Comparison of ENCODE assay signal across 1 cellular context in the genomic region with DNA sequence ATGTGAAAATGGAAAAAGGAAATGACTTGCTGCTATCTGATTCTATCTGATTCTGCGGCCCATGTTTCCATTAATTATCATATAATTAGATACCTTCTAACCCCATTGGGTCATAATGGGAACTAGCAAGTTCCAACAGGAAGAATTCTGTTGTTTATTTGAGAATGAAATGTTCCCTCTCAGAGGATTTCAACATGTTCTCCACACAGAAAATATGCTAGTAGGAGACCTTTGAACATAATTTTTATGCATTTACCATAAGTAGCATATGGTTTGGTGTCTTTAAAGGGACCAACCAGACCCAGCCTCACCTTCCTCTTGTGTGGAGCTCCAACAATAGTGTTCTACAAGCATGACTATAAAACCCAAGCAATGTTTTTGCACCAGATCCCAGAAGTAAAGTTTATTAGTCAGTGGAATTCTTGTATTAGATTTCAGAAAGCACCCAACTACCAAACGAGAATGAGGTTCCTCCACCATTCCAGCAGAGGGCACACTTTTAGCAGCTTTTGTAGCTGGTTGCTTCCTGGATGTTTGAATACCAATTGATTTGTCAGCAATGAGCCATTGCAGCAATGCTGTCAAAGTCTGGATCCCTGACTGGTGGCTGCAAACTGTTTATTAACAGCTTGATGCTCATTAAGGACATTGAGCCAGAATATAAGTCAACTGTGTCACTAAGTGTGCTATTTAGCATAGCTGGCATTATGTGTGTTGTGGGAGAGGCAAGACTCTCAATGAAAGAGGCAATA.
A peak's percentile ranks its signal among the peaks of the same experiment; 100 is the strongest.
TF ChIP-seq lines count a peak whose summit lies in the region.

No MANE protein-coding gene starts in this region.

TF ChIP-seq in HepG2, 621 proteins besides CTCF, POLR2A, EP300 and RAD21 (continued from another document):
- TF ChIP-seq, protein P1, sequence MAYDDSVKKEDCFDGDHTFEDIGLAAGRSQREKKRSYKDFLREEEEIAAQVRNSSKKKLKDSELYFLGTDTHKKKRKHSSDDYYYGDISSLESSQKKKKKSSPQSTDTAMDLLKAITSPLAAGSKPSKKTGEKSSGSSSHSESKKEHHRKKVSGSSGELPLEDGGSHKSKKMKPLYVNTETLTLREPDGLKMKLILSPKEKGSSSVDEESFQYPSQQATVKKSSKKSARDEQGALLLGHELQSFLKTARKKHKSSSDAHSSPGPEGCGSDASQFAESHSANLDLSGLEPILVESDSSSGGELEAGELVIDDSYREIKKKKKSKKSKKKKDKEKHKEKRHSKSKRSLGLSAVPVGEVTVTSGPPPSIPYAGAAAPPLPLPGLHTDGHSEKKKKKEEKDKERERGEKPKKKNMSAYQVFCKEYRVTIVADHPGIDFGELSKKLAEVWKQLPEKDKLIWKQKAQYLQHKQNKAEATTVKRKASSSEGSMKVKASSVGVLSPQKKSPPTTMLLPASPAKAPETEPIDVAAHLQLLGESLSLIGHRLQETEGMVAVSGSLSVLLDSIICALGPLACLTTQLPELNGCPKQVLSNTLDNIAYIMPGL (CRISPR knock-in tag; IDR thresholded peaks at IDR 0.05; ENCODE audit: borderline replicate concordance in 1 of 2, low read depth in 1 of 2) = 0 out of 4 replicates have a peak, but pooled peaks of 1 of the 2 experiments have one; percentile 34
- TF ChIP-seq PRMT3 (CRISPR knock-in tag; IDR thresholded peaks at IDR 0.05; ENCODE audit: borderline replicate concordance, low read depth) = no peak
- TF ChIP-seq, protein P2, sequence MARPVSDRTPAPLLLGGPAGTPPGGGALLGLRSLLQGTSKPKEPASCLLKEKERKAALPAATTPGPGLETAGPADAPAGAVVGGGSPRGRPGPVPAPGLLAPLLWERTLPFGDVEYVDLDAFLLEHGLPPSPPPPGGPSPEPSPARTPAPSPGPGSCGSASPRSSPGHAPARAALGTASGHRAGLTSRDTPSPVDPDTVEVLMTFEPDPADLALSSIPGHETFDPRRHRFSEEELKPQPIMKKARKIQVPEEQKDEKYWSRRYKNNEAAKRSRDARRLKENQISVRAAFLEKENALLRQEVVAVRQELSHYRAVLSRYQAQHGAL (CRISPR knock-in tag; IDR thresholded peaks at IDR 0.05; ENCODE audit: not compliant biosample characterization) = no peak
- TF ChIP-seq, protein P3, sequence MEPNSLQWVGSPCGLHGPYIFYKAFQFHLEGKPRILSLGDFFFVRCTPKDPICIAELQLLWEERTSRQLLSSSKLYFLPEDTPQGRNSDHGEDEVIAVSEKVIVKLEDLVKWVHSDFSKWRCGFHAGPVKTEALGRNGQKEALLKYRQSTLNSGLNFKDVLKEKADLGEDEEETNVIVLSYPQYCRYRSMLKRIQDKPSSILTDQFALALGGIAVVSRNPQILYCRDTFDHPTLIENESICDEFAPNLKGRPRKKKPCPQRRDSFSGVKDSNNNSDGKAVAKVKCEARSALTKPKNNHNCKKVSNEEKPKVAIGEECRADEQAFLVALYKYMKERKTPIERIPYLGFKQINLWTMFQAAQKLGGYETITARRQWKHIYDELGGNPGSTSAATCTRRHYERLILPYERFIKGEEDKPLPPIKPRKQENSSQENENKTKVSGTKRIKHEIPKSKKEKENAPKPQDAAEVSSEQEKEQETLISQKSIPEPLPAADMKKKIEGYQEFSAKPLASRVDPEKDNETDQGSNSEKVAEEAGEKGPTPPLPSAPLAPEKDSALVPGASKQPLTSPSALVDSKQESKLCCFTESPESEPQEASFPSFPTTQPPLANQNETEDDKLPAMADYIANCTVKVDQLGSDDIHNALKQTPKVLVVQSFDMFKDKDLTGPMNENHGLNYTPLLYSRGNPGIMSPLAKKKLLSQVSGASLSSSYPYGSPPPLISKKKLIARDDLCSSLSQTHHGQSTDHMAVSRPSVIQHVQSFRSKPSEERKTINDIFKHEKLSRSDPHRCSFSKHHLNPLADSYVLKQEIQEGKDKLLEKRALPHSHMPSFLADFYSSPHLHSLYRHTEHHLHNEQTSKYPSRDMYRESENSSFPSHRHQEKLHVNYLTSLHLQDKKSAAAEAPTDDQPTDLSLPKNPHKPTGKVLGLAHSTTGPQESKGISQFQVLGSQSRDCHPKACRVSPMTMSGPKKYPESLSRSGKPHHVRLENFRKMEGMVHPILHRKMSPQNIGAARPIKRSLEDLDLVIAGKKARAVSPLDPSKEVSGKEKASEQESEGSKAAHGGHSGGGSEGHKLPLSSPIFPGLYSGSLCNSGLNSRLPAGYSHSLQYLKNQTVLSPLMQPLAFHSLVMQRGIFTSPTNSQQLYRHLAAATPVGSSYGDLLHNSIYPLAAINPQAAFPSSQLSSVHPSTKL (CRISPR knock-in tag; IDR thresholded peaks at IDR 0.05) = 0 out of 2 replicates have a peak, but pooled peaks have one; percentile 9
- TF ChIP-seq ZNF574 (CRISPR knock-in tag; IDR thresholded peaks at IDR 0.05) = peak; percentile 54; the same call in 1 of the 2 replicates
- TF ChIP-seq KLF16 (CRISPR knock-in tag; IDR thresholded peaks at IDR 0.05) = 0 out of 4 replicates have a peak, but pooled peaks of 1 of the 2 experiments have one; percentile 29
- no peak for TF ChIP-seq TBP (CRISPR knock-in tag; IDR thresholded peaks at IDR 0.05)
- no peak for TF ChIP-seq NAIF1 (CRISPR knock-in tag; IDR thresholded peaks at IDR 0.05; ENCODE audit: borderline replicate concordance)
- no peak for TF ChIP-seq FOXK1 (CRISPR knock-in tag; IDR thresholded peaks at IDR 0.05; ENCODE audit: borderline replicate concordance, low read depth)
- TF ChIP-seq ZBTB34 (CRISPR knock-in tag; IDR thresholded peaks at IDR 0.05) = no peak
- peak; percentile 87 for TF ChIP-seq ELF3 (CRISPR knock-in tag; IDR thresholded peaks at IDR 0.05)
- 0 out of 2 replicates have a peak, but pooled peaks have one; percentile 27 for TF ChIP-seq MAFF (IDR thresholded peaks at IDR 0.05; ENCODE audit: low read depth, low read length)
- TF ChIP-seq ERF (CRISPR knock-in tag; IDR thresholded peaks at IDR 0.05) = 0 out of 2 replicates have a peak, but pooled peaks have one; percentile 28
- TF ChIP-seq, protein P4, sequence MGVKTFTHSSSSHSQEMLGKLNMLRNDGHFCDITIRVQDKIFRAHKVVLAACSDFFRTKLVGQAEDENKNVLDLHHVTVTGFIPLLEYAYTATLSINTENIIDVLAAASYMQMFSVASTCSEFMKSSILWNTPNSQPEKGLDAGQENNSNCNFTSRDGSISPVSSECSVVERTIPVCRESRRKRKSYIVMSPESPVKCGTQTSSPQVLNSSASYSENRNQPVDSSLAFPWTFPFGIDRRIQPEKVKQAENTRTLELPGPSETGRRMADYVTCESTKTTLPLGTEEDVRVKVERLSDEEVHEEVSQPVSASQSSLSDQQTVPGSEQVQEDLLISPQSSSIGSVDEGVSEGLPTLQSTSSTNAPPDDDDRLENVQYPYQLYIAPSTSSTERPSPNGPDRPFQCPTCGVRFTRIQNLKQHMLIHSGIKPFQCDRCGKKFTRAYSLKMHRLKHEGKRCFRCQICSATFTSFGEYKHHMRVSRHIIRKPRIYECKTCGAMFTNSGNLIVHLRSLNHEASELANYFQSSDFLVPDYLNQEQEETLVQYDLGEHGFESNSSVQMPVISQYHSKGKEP (CRISPR knock-in tag; IDR thresholded peaks at IDR 0.05) = no peak
- TF ChIP-seq ARID3A (IDR thresholded peaks at IDR 0.05; ENCODE audit: low read depth, low read length) = peak; percentile 68; the same call in 1 of the 2 replicates
- TF ChIP-seq PATZ1 (CRISPR knock-in tag; IDR thresholded peaks at IDR 0.05) = no peak
- TF ChIP-seq, protein P5, sequence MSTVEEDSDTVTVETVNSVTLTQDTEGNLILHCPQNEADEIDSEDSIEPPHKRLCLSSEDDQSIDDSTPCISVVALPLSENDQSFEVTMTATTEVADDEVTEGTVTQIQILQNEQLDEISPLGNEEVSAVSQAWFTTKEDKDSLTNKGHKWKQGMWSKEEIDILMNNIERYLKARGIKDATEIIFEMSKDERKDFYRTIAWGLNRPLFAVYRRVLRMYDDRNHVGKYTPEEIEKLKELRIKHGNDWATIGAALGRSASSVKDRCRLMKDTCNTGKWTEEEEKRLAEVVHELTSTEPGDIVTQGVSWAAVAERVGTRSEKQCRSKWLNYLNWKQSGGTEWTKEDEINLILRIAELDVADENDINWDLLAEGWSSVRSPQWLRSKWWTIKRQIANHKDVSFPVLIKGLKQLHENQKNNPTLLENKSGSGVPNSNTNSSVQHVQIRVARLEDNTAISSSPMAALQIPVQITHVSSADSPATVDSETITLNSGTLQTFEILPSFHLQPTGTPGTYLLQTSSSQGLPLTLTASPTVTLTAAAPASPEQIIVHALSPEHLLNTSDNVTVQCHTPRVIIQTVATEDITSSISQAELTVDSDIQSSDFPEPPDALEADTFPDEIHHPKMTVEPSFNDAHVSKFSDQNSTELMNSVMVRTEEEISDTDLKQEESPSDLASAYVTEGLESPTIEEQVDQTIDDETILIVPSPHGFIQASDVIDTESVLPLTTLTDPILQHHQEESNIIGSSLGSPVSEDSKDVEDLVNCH (CRISPR knock-in tag; IDR thresholded peaks at IDR 0.05) = no peak
- no peak for TF ChIP-seq ZNF138 (CRISPR knock-in tag; IDR thresholded peaks at IDR 0.05; ENCODE audit: low read depth)
- peak; percentile 70 for TF ChIP-seq STAG1 (CRISPR knock-in tag; IDR thresholded peaks at IDR 0.05)
- TF ChIP-seq ZNF234 (CRISPR knock-in tag; conservative IDR thresholded peaks at IDR 0.05) = no peak
